Comparison of ENCODE assay signal across 22 cellular contexts in the genomic region with DNA sequence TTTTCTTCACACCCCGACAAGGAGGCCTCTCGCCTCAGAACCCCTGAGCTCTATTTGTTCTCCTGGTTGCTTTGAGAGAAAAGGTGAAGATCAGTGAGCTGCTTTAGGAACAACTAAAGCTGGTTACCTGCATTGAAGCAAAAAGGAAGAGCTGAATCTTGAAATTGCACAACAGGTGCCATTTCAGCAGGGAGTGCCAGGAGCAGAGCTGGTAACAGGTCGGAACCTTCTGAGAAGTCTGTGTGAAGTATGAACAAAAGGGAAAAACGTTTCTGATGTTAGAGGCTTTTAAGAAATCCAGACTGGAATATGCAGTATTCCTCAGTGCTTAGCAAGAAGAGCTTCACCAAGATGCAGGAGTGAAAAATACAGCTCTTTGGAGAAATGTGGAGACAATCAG.
A peak's percentile ranks its signal among the peaks of the same experiment; 100 is the strongest.
DNase-seq lines count a peak whose midpoint lies in the region; ATAC-seq and TF ChIP-seq lines count a peak whose summit lies in the region.
"Had no signal": no experiment of that assay in that cellular context is flagged by ENCODE, and none has a peak within 500 bp of the region (broad histone marks: within the 10 kb centered on the region; RNA-seq: fewer than 3 reads in every experiment).

No MANE protein-coding gene starts in this region.

- H3K36me3 Mint-ChIP-seq in WTC11 (no peaks in the 10 kb centered on the region), memory B cell (peaks cover 28% of the 10 kb centered on the region), HFFc6 (ENCODE audit: low read depth) (peaks cover 15% of the 10 kb centered on the region)
- H3K36me3 Mint-ChIP-seq in stimulated activated memory B cell treated with anti-CD40 and anti-IgM and Interleukin-4, amounts not matched to agents 10 μg/mL and 1 μg/mL and 100 μg/mL, for 72 hours, result peaks cover 45% of the 10 kb centered on the region

- no peak overlapping the region for H3K4me3 Mint-ChIP-seq in WTC11
- H3K4me3 Mint-ChIP-seq in memory B cell, result no peak overlapping the region
- H3K4me3 Mint-ChIP-seq in stimulated activated memory B cell treated with anti-CD40 and anti-IgM and Interleukin-4, amounts not matched to agents 10 μg/mL and 1 μg/mL and 100 μg/mL, for 72 hours, result no peak overlapping the region
- no peak overlapping the region for H3K4me3 Mint-ChIP-seq in HFFc6
- H3K4me3 Mint-ChIP-seq: CD14-positive monocyte, H9 had no signal

- H3K4me1 Mint-ChIP-seq in WTC11, result peaks cover 49% of the 10 kb centered on the region
- peaks cover 2% of the 10 kb centered on the region for H3K4me1 Mint-ChIP-seq in memory B cell
- H3K4me1 Mint-ChIP-seq in stimulated activated memory B cell treated with anti-CD40 and anti-IgM and Interleukin-4, amounts not matched to agents 10 μg/mL and 1 μg/mL and 100 μg/mL, for 72 hours, result no peaks in the 10 kb centered on the region
- H3K4me1 Mint-ChIP-seq in HFFc6 (ENCODE audit: low read depth), result no peaks in the 10 kb centered on the region
- H3K4me1 Mint-ChIP-seq: CD14-positive monocyte had no signal

- H3K9me3 Mint-ChIP-seq in WTC11, result no peaks in the 10 kb centered on the region
- no peaks in the 10 kb centered on the region for H3K9me3 Mint-ChIP-seq in memory B cell
- no peaks in the 10 kb centered on the region for H3K9me3 Mint-ChIP-seq in stimulated activated memory B cell treated with anti-CD40 and anti-IgM and Interleukin-4, amounts not matched to agents 10 μg/mL and 1 μg/mL and 100 μg/mL, for 72 hours
- H3K9me3 Mint-ChIP-seq in HFFc6, result no peaks in the 10 kb centered on the region
- H3K9me3 Mint-ChIP-seq: CD14-positive monocyte, H9 had no signal

- POLR2A ChIA-PET in HEK293 (lab: Yijun Ruan, JAX) (no interaction called here), WTC11 (lab: Charles Lee) (no interaction called here)

- H3K4me3 ChIP-seq in HEK293 (ENCODE audit: low read depth, low read length), result no peak overlapping the region
- no peak overlapping the region for H3K4me3 ChIP-seq in MG63
- H3K4me3 ChIP-seq: SK-N-MC had no signal

- H3K27me3 ChIP-seq in MG63, result no peaks in the 10 kb centered on the region

- ATAC-seq in WTC11, result no peak
- no peak for ATAC-seq in memory B cell (ENCODE audit: low read depth)
- ATAC-seq in stimulated activated memory B cell treated with anti-CD40 and anti-IgM and Interleukin-4, amounts not matched to agents 10 μg/mL and 1 μg/mL and 100 μg/mL, for 72 hours, result no peak
- no peak for ATAC-seq in left colon

- CTCF ChIA-PET in HEK293 (lab: Yijun Ruan, JAX), result interaction anchor here (0.7 to 2.4 kb wide), 10 partner anchors 9 to 358 kb away, joined by 3 to 8 read pairs (median 3); no protein-coding TSS in a partner anchor
- CTCF ChIA-PET in WTC11 (lab: Charles Lee), result interaction anchor here (0.6 to 5.0 kb wide), 11 partner anchors 13 to 123 kb away, joined by 3 to 21 read pairs (median 6); no protein-coding TSS in a partner anchor

- H3K9me3 ChIP-seq in HEK293 (ENCODE audit: control insufficient read depth, insufficient read depth, low read depth, low read length) (no peaks in the 10 kb centered on the region), MG63 (no peaks in the 10 kb centered on the region)

- no peak for TF ChIP-seq CTCF in HEK293 (tag by site-specific recombination; IDR thresholded peaks at IDR 0.05)
- TF ChIP-seq CTCF in WTC11 (IDR thresholded peaks at IDR 0.05), result no peak
- no peak for TF ChIP-seq CTCF in HFFc6 (IDR thresholded peaks at IDR 0.05)

- no peaks in the 10 kb centered on the region for H3K4me1 ChIP-seq in HEK293 (ENCODE audit: control insufficient read depth, insufficient read depth, low read length)

- H3K27ac ChIP-seq in HEK293 (ENCODE audit: extremely low read depth, low read depth, low read length), result no peak overlapping the region
- H3K27ac ChIP-seq: SK-N-MC had no signal

- H3K27ac Mint-ChIP-seq in WTC11, result peak overlapping the region; percentile 69
- peak overlapping the region; percentile 59 for H3K27ac Mint-ChIP-seq in memory B cell
- peak overlapping the region; percentile 44 for H3K27ac Mint-ChIP-seq in stimulated activated memory B cell treated with anti-CD40 and anti-IgM and Interleukin-4, amounts not matched to agents 10 μg/mL and 1 μg/mL and 100 μg/mL, for 72 hours
- H3K27ac Mint-ChIP-seq in HFFc6, result no peak overlapping the region

- peaks cover 0 to 10% of the 10 kb centered on the region in 2 experiments; a peak in 1 of 3 replicates for H3K36me3 ChIP-seq in HEK293 (ENCODE audit: control insufficient read depth in 2 of 2, insufficient read depth in 1 of 2, low read length in 2 of 2)
- no peaks in the 10 kb centered on the region; the same call in 1 of the 2 replicates for H3K36me3 ChIP-seq in MG63

- DNase-seq in WTC11 (ENCODE audit: low spot score) (no peak), memory B cell (ENCODE audit: low spot score in 2 of 2) (no peak), left colon (no peak), MG63 (no peak), HFFc6 (no peak)
- DNase-seq: ACHN, COR-L47, DMS 273 treated with DMSO at 0.1 percent for 48 hours, DND-41, H9, KBM-7, MV-4-11, NCI-H1694 treated with DMSO at 0.1 percent for 48 hours, NCI-H2107, NCI-H2227 treated with DMSO at 0.1 percent for 48 hours, NCI-H510A treated with DMSO at 0.1 percent for 48 hours, OCI-M1, Right ventricle myocardium superior had no signal

- H3K27me3 Mint-ChIP-seq in WTC11 (ENCODE audit: low read depth), result no peaks in the 10 kb centered on the region
- no peaks in the 10 kb centered on the region for H3K27me3 Mint-ChIP-seq in memory B cell
- no peaks in the 10 kb centered on the region for H3K27me3 Mint-ChIP-seq in stimulated activated memory B cell treated with anti-CD40 and anti-IgM and Interleukin-4, amounts not matched to agents 10 μg/mL and 1 μg/mL and 100 μg/mL, for 72 hours
- H3K27me3 Mint-ChIP-seq in HFFc6 (ENCODE audit: insufficient read depth), result no peaks in the 10 kb centered on the region; the same call in 1 of the 2 replicates

- intact Hi-C loops in left colon (cut with DNase I, micrococcal nuclease), result no loop called here

TF ChIP-seq in HEK293, 187 proteins besides CTCF, POLR2A, EP300 and RAD21:
- peak; percentile 59 for TF ChIP-seq SCRT2 (tag by site-specific recombination; IDR thresholded peaks at IDR 0.05)
- TF ChIP-seq, protein P1, sequence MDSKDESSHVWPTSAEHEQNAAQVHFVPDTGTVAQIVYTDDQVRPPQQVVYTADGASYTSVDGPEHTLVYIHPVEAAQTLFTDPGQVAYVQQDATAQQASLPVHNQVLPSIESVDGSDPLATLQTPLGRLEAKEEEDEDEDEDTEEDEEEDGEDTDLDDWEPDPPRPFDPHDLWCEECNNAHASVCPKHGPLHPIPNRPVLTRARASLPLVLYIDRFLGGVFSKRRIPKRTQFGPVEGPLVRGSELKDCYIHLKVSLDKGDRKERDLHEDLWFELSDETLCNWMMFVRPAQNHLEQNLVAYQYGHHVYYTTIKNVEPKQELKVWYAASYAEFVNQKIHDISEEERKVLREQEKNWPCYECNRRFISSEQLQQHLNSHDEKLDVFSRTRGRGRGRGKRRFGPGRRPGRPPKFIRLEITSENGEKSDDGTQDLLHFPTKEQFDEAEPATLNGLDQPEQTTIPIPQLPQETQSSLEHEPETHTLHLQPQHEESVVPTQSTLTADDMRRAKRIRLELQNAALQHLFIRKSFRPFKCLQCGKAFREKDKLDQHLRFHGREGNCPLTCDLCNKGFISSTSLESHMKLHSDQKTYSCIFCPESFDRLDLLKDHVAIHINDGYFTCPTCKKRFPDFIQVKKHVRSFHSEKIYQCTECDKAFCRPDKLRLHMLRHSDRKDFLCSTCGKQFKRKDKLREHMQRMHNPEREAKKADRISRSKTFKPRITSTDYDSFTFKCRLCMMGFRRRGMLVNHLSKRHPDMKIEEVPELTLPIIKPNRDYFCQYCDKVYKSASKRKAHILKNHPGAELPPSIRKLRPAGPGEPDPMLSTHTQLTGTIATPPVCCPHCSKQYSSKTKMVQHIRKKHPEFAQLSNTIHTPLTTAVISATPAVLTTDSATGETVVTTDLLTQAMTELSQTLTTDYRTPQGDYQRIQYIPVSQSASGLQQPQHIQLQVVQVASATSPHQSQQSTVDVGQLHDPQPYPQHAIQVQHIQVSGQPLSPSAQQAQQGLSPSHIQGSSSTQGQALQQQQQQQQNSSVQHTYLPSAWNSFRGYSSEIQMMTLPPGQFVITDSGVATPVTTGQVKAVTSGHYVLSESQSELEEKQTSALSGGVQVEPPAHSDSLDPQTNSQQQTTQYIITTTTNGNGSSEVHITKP (tag by site-specific recombination; IDR thresholded peaks at IDR 0.05), result no peak
TF ChIP-seq in HEK293: peak in this region for 1.

TF ChIP-seq in WTC11, 78 proteins besides CTCF, POLR2A, EP300 and RAD21 (continues in another document):
- TF ChIP-seq ZNF317 (CRISPR knock-in tag; IDR thresholded peaks at IDR 0.05; ENCODE audit: borderline replicate concordance, low read depth), result no peak
- no peak for TF ChIP-seq SMAD4 (CRISPR knock-in tag; IDR thresholded peaks at IDR 0.05)
- TF ChIP-seq TP53 (CRISPR knock-in tag; IDR thresholded peaks at IDR 0.05), result no peak
- TF ChIP-seq ETV6 (CRISPR knock-in tag; IDR thresholded peaks at IDR 0.05), result no peak
- TF ChIP-seq ZNF396 (CRISPR knock-in tag; IDR thresholded peaks at IDR 0.05; ENCODE audit: borderline replicate concordance), result no peak
- TF ChIP-seq NR2C2 (CRISPR knock-in tag; IDR thresholded peaks at IDR 0.05), result no peak
- TF ChIP-seq ZNF512 (CRISPR knock-in tag; IDR thresholded peaks at IDR 0.05; ENCODE audit: borderline replicate concordance), result no peak
- no peak for TF ChIP-seq ZSCAN18 (CRISPR knock-in tag; IDR thresholded peaks at IDR 0.05)
